3 cellular contexts compared by ENCODE assay signal in the genomic region with DNA sequence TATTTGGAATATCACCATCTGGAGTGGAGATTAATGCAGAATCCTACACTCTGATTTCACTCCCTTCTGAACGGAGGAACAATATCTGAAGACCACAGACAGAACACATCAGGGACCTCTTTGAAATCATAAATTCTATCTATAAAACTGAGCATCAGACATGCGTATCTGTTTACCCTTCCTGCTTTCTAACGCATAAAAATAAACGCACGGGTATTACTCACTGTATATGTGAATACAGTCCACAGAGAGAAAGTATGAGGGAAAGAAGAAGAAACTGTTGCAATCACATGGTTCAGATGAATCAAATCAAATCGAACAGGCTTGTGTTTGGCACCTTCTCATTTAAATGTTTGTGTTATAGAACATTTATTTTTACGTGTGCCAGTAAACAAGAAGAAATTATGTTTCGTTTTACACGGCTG.
A peak's percentile ranks its signal among the peaks of the same experiment; 100 is the strongest.
TF ChIP-seq lines count a peak whose summit lies in the region.

No MANE protein-coding gene starts in this region.

TF ChIP-seq in liver, 16 proteins besides CTCF, POLR2A, EP300 and RAD21:
- no peak for TF ChIP-seq FOXA2 (IDR thresholded peaks at IDR 0.05)
- TF ChIP-seq RXRA (IDR thresholded peaks at IDR 0.05): no peak

TF ChIP-seq in HepG2, 621 proteins besides CTCF, POLR2A, EP300 and RAD21 (continues in another document):
- no peak for TF ChIP-seq MAFK (conservative IDR thresholded peaks at IDR 0.05 in 1 of 2, IDR thresholded peaks at IDR 0.05 in 1 of 2; ENCODE audit: low read length in 2 of 2)
- TF ChIP-seq, protein P1, sequence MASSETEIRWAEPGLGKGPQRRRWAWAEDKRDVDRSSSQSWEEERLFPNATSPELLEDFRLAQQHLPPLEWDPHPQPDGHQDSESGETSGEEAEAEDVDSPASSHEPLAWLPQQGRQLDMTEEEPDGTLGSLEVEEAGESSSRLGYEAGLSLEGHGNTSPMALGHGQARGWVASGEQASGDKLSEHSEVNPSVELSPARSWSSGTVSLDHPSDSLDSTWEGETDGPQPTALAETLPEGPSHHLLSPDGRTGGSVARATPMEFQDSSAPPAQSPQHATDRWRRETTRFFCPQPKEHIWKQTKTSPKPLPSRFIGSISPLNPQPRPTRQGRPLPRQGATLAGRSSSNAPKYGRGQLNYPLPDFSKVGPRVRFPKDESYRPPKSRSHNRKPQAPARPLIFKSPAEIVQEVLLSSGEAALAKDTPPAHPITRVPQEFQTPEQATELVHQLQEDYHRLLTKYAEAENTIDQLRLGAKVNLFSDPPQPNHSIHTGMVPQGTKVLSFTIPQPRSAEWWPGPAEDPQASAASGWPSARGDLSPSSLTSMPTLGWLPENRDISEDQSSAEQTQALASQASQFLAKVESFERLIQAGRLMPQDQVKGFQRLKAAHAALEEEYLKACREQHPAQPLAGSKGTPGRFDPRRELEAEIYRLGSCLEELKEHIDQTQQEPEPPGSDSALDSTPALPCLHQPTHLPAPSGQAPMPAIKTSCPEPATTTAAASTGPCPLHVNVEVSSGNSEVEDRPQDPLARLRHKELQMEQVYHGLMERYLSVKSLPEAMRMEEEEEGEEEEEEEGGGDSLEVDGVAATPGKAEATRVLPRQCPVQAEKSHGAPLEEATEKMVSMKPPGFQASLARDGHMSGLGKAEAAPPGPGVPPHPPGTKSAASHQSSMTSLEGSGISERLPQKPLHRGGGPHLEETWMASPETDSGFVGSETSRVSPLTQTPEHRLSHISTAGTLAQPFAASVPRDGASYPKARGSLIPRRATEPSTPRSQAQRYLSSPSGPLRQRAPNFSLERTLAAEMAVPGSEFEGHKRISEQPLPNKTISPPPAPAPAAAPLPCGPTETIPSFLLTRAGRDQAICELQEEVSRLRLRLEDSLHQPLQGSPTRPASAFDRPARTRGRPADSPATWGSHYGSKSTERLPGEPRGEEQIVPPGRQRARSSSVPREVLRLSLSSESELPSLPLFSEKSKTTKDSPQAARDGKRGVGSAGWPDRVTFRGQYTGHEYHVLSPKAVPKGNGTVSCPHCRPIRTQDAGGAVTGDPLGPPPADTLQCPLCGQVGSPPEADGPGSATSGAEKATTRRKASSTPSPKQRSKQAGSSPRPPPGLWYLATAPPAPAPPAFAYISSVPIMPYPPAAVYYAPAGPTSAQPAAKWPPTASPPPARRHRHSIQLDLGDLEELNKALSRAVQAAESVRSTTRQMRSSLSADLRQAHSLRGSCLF (CRISPR knock-in tag; IDR thresholded peaks at IDR 0.05; ENCODE audit: borderline replicate concordance): no peak
- TF ChIP-seq, protein P2, sequence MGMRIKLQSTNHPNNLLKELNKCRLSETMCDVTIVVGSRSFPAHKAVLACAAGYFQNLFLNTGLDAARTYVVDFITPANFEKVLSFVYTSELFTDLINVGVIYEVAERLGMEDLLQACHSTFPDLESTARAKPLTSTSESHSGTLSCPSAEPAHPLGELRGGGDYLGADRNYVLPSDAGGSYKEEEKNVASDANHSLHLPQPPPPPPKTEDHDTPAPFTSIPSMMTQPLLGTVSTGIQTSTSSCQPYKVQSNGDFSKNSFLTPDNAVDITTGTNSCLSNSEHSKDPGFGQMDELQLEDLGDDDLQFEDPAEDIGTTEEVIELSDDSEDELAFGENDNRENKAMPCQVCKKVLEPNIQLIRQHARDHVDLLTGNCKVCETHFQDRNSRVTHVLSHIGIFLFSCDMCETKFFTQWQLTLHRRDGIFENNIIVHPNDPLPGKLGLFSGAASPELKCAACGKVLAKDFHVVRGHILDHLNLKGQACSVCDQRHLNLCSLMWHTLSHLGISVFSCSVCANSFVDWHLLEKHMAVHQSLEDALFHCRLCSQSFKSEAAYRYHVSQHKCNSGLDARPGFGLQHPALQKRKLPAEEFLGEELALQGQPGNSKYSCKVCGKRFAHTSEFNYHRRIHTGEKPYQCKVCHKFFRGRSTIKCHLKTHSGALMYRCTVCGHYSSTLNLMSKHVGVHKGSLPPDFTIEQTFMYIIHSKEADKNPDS (CRISPR knock-in tag; IDR thresholded peaks at IDR 0.05): no peak
- TF ChIP-seq, protein P3, sequence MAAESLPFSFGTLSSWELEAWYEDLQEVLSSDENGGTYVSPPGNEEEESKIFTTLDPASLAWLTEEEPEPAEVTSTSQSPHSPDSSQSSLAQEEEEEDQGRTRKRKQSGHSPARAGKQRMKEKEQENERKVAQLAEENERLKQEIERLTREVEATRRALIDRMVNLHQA (CRISPR knock-in tag; IDR thresholded peaks at IDR 0.05): no peak
- TF ChIP-seq, protein P4, sequence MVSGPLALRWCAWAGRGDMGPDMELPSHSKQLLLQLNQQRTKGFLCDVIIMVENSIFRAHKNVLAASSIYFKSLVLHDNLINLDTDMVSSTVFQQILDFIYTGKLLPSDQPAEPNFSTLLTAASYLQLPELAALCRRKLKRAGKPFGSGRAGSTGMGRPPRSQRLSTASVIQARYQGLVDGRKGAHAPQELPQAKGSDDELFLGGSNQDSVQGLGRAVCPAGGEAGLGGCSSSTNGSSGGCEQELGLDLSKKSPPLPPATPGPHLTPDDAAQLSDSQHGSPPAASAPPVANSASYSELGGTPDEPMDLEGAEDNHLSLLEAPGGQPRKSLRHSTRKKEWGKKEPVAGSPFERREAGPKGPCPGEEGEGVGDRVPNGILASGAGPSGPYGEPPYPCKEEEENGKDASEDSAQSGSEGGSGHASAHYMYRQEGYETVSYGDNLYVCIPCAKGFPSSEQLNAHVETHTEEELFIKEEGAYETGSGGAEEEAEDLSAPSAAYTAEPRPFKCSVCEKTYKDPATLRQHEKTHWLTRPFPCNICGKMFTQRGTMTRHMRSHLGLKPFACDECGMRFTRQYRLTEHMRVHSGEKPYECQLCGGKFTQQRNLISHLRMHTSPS (CRISPR knock-in tag; IDR thresholded peaks at IDR 0.05; ENCODE audit: low read depth): no peak
- TF ChIP-seq, protein P5, sequence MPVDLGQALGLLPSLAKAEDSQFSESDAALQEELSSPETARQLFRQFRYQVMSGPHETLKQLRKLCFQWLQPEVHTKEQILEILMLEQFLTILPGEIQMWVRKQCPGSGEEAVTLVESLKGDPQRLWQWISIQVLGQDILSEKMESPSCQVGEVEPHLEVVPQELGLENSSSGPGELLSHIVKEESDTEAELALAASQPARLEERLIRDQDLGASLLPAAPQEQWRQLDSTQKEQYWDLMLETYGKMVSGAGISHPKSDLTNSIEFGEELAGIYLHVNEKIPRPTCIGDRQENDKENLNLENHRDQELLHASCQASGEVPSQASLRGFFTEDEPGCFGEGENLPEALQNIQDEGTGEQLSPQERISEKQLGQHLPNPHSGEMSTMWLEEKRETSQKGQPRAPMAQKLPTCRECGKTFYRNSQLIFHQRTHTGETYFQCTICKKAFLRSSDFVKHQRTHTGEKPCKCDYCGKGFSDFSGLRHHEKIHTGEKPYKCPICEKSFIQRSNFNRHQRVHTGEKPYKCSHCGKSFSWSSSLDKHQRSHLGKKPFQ (CRISPR knock-in tag; IDR thresholded peaks at IDR 0.05; ENCODE audit: insufficient replicate concordance): no peak
- TF ChIP-seq, protein P6, sequence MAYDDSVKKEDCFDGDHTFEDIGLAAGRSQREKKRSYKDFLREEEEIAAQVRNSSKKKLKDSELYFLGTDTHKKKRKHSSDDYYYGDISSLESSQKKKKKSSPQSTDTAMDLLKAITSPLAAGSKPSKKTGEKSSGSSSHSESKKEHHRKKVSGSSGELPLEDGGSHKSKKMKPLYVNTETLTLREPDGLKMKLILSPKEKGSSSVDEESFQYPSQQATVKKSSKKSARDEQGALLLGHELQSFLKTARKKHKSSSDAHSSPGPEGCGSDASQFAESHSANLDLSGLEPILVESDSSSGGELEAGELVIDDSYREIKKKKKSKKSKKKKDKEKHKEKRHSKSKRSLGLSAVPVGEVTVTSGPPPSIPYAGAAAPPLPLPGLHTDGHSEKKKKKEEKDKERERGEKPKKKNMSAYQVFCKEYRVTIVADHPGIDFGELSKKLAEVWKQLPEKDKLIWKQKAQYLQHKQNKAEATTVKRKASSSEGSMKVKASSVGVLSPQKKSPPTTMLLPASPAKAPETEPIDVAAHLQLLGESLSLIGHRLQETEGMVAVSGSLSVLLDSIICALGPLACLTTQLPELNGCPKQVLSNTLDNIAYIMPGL (CRISPR knock-in tag; IDR thresholded peaks at IDR 0.05; ENCODE audit: borderline replicate concordance in 1 of 2, low read depth in 1 of 2): no peak

TF ChIP-seq in GM12878, 131 proteins besides CTCF, POLR2A, EP300 and RAD21:
- TF ChIP-seq, protein P7, sequence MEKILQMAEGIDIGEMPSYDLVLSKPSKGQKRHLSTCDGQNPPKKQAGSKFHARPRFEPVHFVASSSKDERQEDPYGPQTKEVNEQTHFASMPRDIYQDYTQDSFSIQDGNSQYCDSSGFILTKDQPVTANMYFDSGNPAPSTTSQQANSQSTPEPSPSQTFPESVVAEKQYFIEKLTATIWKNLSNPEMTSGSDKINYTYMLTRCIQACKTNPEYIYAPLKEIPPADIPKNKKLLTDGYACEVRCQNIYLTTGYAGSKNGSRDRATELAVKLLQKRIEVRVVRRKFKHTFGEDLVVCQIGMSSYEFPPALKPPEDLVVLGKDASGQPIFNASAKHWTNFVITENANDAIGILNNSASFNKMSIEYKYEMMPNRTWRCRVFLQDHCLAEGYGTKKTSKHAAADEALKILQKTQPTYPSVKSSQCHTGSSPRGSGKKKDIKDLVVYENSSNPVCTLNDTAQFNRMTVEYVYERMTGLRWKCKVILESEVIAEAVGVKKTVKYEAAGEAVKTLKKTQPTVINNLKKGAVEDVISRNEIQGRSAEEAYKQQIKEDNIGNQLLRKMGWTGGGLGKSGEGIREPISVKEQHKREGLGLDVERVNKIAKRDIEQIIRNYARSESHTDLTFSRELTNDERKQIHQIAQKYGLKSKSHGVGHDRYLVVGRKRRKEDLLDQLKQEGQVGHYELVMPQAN (conservative IDR thresholded peaks at IDR 0.05): no peak
- TF ChIP-seq YY1 (IDR thresholded peaks at IDR 0.05; ENCODE audit: low read depth, low read length): no peak
- no peak for TF ChIP-seq JUND (IDR thresholded peaks at IDR 0.05; ENCODE audit: low read depth, low read length)
- TF ChIP-seq, protein P8, sequence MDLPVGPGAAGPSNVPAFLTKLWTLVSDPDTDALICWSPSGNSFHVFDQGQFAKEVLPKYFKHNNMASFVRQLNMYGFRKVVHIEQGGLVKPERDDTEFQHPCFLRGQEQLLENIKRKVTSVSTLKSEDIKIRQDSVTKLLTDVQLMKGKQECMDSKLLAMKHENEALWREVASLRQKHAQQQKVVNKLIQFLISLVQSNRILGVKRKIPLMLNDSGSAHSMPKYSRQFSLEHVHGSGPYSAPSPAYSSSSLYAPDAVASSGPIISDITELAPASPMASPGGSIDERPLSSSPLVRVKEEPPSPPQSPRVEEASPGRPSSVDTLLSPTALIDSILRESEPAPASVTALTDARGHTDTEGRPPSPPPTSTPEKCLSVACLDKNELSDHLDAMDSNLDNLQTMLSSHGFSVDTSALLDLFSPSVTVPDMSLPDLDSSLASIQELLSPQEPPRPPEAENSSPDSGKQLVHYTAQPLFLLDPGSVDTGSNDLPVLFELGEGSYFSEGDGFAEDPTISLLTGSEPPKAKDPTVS (IDR thresholded peaks at IDR 0.05; ENCODE audit: low read depth, low read length): no peak
- TF ChIP-seq, protein P9, sequence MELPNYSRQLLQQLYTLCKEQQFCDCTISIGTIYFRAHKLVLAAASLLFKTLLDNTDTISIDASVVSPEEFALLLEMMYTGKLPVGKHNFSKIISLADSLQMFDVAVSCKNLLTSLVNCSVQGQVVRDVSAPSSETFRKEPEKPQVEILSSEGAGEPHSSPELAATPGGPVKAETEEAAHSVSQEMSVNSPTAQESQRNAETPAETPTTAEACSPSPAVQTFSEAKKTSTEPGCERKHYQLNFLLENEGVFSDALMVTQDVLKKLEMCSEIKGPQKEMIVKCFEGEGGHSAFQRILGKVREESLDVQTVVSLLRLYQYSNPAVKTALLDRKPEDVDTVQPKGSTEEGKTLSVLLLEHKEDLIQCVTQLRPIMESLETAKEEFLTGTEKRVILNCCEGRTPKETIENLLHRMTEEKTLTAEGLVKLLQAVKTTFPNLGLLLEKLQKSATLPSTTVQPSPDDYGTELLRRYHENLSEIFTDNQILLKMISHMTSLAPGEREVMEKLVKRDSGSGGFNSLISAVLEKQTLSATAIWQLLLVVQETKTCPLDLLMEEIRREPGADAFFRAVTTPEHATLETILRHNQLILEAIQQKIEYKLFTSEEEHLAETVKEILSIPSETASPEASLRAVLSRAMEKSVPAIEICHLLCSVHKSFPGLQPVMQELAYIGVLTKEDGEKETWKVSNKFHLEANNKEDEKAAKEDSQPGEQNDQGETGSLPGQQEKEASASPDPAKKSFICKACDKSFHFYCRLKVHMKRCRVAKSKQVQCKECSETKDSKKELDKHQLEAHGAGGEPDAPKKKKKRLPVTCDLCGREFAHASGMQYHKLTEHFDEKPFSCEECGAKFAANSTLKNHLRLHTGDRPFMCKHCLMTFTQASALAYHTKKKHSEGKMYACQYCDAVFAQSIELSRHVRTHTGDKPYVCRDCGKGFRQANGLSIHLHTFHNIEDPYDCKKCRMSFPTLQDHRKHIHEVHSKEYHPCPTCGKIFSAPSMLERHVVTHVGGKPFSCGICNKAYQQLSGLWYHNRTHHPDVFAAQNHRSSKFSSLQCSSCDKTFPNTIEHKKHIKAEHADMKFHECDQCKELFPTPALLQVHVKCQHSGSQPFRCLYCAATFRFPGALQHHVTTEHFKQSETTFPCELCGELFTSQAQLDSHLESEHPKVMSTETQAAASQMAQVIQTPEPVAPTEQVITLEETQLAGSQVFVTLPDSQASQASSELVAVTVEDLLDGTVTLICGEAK (IDR thresholded peaks at IDR 0.05; ENCODE audit: borderline replicate concordance): peak; percentile 6; the same call in 1 of the 2 replicates
- TF ChIP-seq NR2C1 (IDR thresholded peaks at IDR 0.05): no peak
- TF ChIP-seq, protein P10, sequence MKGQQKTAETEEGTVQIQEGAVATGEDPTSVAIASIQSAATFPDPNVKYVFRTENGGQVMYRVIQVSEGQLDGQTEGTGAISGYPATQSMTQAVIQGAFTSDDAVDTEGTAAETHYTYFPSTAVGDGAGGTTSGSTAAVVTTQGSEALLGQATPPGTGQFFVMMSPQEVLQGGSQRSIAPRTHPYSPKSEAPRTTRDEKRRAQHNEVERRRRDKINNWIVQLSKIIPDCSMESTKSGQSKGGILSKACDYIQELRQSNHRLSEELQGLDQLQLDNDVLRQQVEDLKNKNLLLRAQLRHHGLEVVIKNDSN (IDR thresholded peaks at IDR 0.05; ENCODE audit: borderline replicate concordance, extremely low read length, insufficient read depth, low read depth, low read length): no peak
- no peak for TF ChIP-seq PML (IDR thresholded peaks at IDR 0.05; ENCODE audit: low read length)
- TF ChIP-seq BRCA1 (IDR thresholded peaks at IDR 0.05; ENCODE audit: low read depth, low read length): no peak
- TF ChIP-seq TCF3 (IDR thresholded peaks at IDR 0.05; ENCODE audit: borderline replicate concordance, insufficient read depth, low read depth, low read length): no peak
- peak; percentile 52; the same call in 1 of the 2 replicates for TF ChIP-seq POLR2AphosphoS5 (IDR thresholded peaks at IDR 0.05; ENCODE audit: low read length)
